ENCODE assay signal across 10 cellular contexts in genomic region chr1:23957096-23957495, GRCh38. TPM values are rescaled to one million over a fixed set of nuclear protein-coding genes. Genes with fewer than 3 reads are reported as not detected.
DNase-seq lines count a peak whose midpoint lies in the region; ATAC-seq and TF ChIP-seq lines count a peak whose summit lies in the region.
"Had no signal": no experiment of that assay in that cellular context is flagged by ENCODE, and none has a peak within 500 bp of the region (broad histone marks: within the 10 kb centered on the region; RNA-seq: fewer than 3 reads in every experiment).

No MANE protein-coding gene starts in this region.

- CTCF ChIA-PET in WTC11 (lab: Charles Lee): interaction anchor here (0.8 to 2.3 kb wide), 10 partner anchors 8 to 435 kb away, joined by 3 to 11 read pairs (median 4); no protein-coding TSS in a partner anchor

- peak overlapping the region; percentile 7; the same call in 1 of the 2 replicates for H3K27ac Mint-ChIP-seq in WTC11

- POLR2A ChIA-PET in WTC11 (lab: Charles Lee): interaction anchor here (0.5 to 1.1 kb wide), 3 partner anchors 132 to 193 kb away, joined by 3 to 5 read pairs (median 3); partner anchors contain the start of gene HMGCL

- H3K36me3 Mint-ChIP-seq in WTC11: peaks cover 23% of the 10 kb centered on the region

- no peak for ATAC-seq in WTC11
- ATAC-seq in GM21576 (IDR thresholded peaks at IDR 0.05; ENCODE audit: unreplicated experiment): no peak
- no peak for ATAC-seq in GM18868 (IDR thresholded peaks at IDR 0.05; ENCODE audit: unreplicated experiment)

- in situ Hi-C loops in KBM-7 (cut with MboI; ENCODE audit: low pct_unique_long_range_greater_than_20kb, low sequenced_read_pairs): no loop called here

- peak overlapping the region; percentile 99 for H3K27ac ChIP-seq in 22Rv1
- H3K27ac ChIP-seq: vagina had no signal

- no peaks in the 10 kb centered on the region for H3K27me3 Mint-ChIP-seq in WTC11 (ENCODE audit: low read depth)

- H3K9me3 Mint-ChIP-seq in WTC11: no peaks in the 10 kb centered on the region

- peaks cover 46% of the 10 kb centered on the region for H3K4me1 Mint-ChIP-seq in WTC11

- TF ChIP-seq CTCF in 22Rv1 (IDR thresholded peaks at IDR 0.05): 0 out of 2 replicates have a peak, but pooled peaks have one; percentile 5
- TF ChIP-seq CTCF in WTC11 (IDR thresholded peaks at IDR 0.05): no peak

- DNase-seq in ELF-1 (ENCODE audit: low read depth, low spot score) (peak; percentile 89), WTC11 (ENCODE audit: low spot score) (no peak), left kidney (ENCODE audit: low read depth, low spot score) (peak; percentile 54), KBM-7 (no peak)
- DNase-seq in activated CD8-positive, alpha-beta memory T cell treated with anti-CD3 and anti-CD28 coated beads for 24 hours: no peak
- DNase-seq: DND-41 had no signal

- H3K4me3 Mint-ChIP-seq in WTC11: peak overlapping the region; percentile 21

TF ChIP-seq in WTC11, 78 proteins besides CTCF, POLR2A, EP300 and RAD21:
- TF ChIP-seq USF2 (CRISPR knock-in tag; IDR thresholded peaks at IDR 0.05) (no peak), NR3C1 (CRISPR knock-in tag; conservative IDR thresholded peaks at IDR 0.05; ENCODE audit: low read depth) (no peak), SP1 (CRISPR knock-in tag; conservative IDR thresholded peaks at IDR 0.05) (no peak), GRHL2 (CRISPR knock-in tag; IDR thresholded peaks at IDR 0.05; ENCODE audit: insufficient replicate concordance, severe bottlenecking) (no peak), CREM (CRISPR knock-in tag; IDR thresholded peaks at IDR 0.05) (no peak), TCF7 (CRISPR knock-in tag; IDR thresholded peaks at IDR 0.05; ENCODE audit: low read depth) (no peak), PRRX2 (CRISPR knock-in tag; IDR thresholded peaks at IDR 0.05) (no peak), ATF1 (CRISPR knock-in tag; IDR thresholded peaks at IDR 0.05) (no peak), TP53 (CRISPR knock-in tag; IDR thresholded peaks at IDR 0.05) (no peak), TEAD4 (CRISPR knock-in tag; IDR thresholded peaks at IDR 0.05) (no peak), FOXJ3 (CRISPR knock-in tag; IDR thresholded peaks at IDR 0.05; ENCODE audit: borderline replicate concordance) (no peak), SMAD3 (CRISPR knock-in tag; IDR thresholded peaks at IDR 0.05; ENCODE audit: borderline replicate concordance) (no peak), ZMAT4 (CRISPR knock-in tag; IDR thresholded peaks at IDR 0.05) (no peak), ESRRA (CRISPR knock-in tag; IDR thresholded peaks at IDR 0.05; ENCODE audit: borderline replicate concordance) (no peak), FOXP1 (CRISPR knock-in tag; IDR thresholded peaks at IDR 0.05; ENCODE audit: borderline replicate concordance) (no peak), CDX4 (CRISPR knock-in tag; IDR thresholded peaks at IDR 0.05; ENCODE audit: borderline replicate concordance) (no peak), ZBTB21 (CRISPR knock-in tag; IDR thresholded peaks at IDR 0.05; ENCODE audit: borderline replicate concordance) (no peak)
- TF ChIP-seq, protein P1, sequence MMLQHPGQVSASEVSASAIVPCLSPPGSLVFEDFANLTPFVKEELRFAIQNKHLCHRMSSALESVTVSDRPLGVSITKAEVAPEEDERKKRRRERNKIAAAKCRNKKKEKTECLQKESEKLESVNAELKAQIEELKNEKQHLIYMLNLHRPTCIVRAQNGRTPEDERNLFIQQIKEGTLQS (CRISPR knock-in tag; conservative IDR thresholded peaks at IDR 0.05): no peak
- TF ChIP-seq, protein P2, sequence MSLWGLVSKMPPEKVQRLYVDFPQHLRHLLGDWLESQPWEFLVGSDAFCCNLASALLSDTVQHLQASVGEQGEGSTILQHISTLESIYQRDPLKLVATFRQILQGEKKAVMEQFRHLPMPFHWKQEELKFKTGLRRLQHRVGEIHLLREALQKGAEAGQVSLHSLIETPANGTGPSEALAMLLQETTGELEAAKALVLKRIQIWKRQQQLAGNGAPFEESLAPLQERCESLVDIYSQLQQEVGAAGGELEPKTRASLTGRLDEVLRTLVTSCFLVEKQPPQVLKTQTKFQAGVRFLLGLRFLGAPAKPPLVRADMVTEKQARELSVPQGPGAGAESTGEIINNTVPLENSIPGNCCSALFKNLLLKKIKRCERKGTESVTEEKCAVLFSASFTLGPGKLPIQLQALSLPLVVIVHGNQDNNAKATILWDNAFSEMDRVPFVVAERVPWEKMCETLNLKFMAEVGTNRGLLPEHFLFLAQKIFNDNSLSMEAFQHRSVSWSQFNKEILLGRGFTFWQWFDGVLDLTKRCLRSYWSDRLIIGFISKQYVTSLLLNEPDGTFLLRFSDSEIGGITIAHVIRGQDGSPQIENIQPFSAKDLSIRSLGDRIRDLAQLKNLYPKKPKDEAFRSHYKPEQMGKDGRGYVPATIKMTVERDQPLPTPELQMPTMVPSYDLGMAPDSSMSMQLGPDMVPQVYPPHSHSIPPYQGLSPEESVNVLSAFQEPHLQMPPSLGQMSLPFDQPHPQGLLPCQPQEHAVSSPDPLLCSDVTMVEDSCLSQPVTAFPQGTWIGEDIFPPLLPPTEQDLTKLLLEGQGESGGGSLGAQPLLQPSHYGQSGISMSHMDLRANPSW (CRISPR knock-in tag; conservative IDR thresholded peaks at IDR 0.05; ENCODE audit: low read depth): no peak
- TF ChIP-seq, protein P3, sequence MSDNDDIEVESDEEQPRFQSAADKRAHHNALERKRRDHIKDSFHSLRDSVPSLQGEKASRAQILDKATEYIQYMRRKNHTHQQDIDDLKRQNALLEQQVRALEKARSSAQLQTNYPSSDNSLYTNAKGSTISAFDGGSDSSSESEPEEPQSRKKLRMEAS (CRISPR knock-in tag; IDR thresholded peaks at IDR 0.05): no peak
TF ChIP-seq in WTC11: peak in this region for 0.

RNA-seq across cellular contexts. Expression of gene PNRC2, which starts 2.5 kb away (rescaled TPM):
- 133 to 166 TPM (median 153 TPM) in 3 replicates for total RNA-seq in WTC11 (2021)

RNA-seq across cellular contexts. Expression of gene SRSF10, which starts 23.0 kb away (rescaled TPM):
- 163 to 178 TPM (median 170 TPM) in 3 replicates for total RNA-seq in WTC11 (2021)

RNA-seq across cellular contexts. Expression of gene CNR2, which starts 43.9 kb away (rescaled TPM):
- not detected in 3 replicates for total RNA-seq in WTC11 (2021)
- total RNA-seq: vagina had no signal

Comparison
In these comparisons a context has a peak if more than half of its experiments do, and no peak if none do; other contexts are left out.
1. DNase-seq: peak in ELF-1 (single experiment) and left kidney (single experiment); none in WTC11 (single experiment), KBM-7 (single experiment) and activated CD8-positive, alpha-beta memory T cell treated with anti-CD3 and anti-CD28 coated beads for 24 hours (single experiment).